In genomic region chr4:170037481-170037880, GRCh38 we compare ENCODE assay signal across 29 cellular contexts. TPM values are rescaled to one million over a fixed set of nuclear protein-coding genes. Genes with fewer than 3 reads are reported as not detected.
"Had no signal": no experiment of that assay in that cellular context is flagged by ENCODE, and none has a peak within 500 bp of the region (broad histone marks: within the 10 kb centered on the region; RNA-seq: fewer than 3 reads in every experiment).

No MANE protein-coding gene starts in this region.

- H3K27me3 ChIP-seq: neural progenitor cell, ovary, right lobe of liver, sigmoid colon, suprapubic skin, testis, tibial artery, transverse colon, upper lobe of right lung, uterus had no signal

- H3K27ac ChIP-seq: neural progenitor cell, ovary, parathyroid adenoma, psoas muscle, right lobe of liver, sigmoid colon, suprapubic skin, testis, tibial artery, transverse colon, upper lobe of right lung, uterus had no signal

- H3K36me3 ChIP-seq: neural progenitor cell, ovary, right lobe of liver, sigmoid colon, suprapubic skin, tibial artery, transverse colon, upper lobe of right lung, uterus had no signal

- H3K9me3 ChIP-seq: ovary, psoas muscle, right lobe of liver, sigmoid colon, suprapubic skin, testis, tibial artery, transverse colon, upper lobe of right lung, uterus had no signal

- H3K4me3 ChIP-seq: neural progenitor cell, ovary, psoas muscle, right lobe of liver, sigmoid colon, suprapubic skin, testis, tibial artery, transverse colon, upper lobe of right lung, uterus had no signal

- H3K4me1 ChIP-seq: neural progenitor cell, parathyroid adenoma, psoas muscle, sigmoid colon, suprapubic skin, testis, tibial artery, transverse colon, upper lobe of right lung, uterus had no signal

- DNase-seq: natural killer cell; occipital lobe; ovary; posterior cingulate gyrus; psoas muscle; right cardiac atrium; right lobe of liver; sigmoid colon; small intestine; stimulated activated CD4-positive, alpha-beta T cell treated with anti-CD3 and anti-CD28 coated beads, Interleukin-15, amount 100 ng/mL, for 24 hours; stimulated activated CD4-positive, alpha-beta T cell treated with anti-CD3 and anti-CD28 coated beads, Interleukin-2, amount 100 ng/mL, for 24 hours; stimulated activated CD4-positive, alpha-beta T cell treated with anti-CD3 and anti-CD28 coated beads, Interleukin-2, amount 100 ng/mL, for 48 hours; stimulated activated CD4-positive, alpha-beta T cell treated with anti-CD3 and anti-CD28 coated beads, Interleukin-4, amount 100 ng/mL, for 24 hours; stimulated activated naive CD4-positive, alpha-beta T cell; stimulated activated naive CD8-positive, alpha-beta T cell treated with anti-CD3 and anti-CD28 coated beads, Interleukin-15, amount 100 ng/mL, for 72 hours; stimulated activated naive CD8-positive, alpha-beta T cell treated with anti-CD3 and anti-CD28 coated beads, Interleukin-15, Interleukin-2, amounts not matched to agents 100 U/mL and 50 U/mL, for 24 hours; substantia nigra; testis; tibial artery; transverse colon; upper lobe of right lung; uterus had no signal

- H3K4me1 Mint-ChIP-seq: natural killer cell; nephron; stimulated activated memory B cell treated with anti-CD40 and anti-IgM and Interleukin-4, amounts not matched to agents 10 μg/mL and 1 μg/mL and 100 μg/mL, for 72 hours; stimulated activated naive CD8-positive, alpha-beta T cell treated with anti-CD3 and anti-CD28 coated beads, Interleukin-15, amount 100 ng/mL, for 72 hours had no signal

- H3K9me3 Mint-ChIP-seq: natural killer cell; nephron; neural progenitor cell; stimulated activated memory B cell treated with anti-CD40 and anti-IgM and Interleukin-4, amounts not matched to agents 10 μg/mL and 1 μg/mL and 100 μg/mL, for 72 hours; stimulated activated naive CD8-positive, alpha-beta T cell treated with anti-CD3 and anti-CD28 coated beads, Interleukin-15, amount 100 ng/mL, for 72 hours; type B pancreatic cell had no signal

- H3K27ac Mint-ChIP-seq: natural killer cell; nephron; neural progenitor cell; progenitor cell of endocrine pancreas; stimulated activated memory B cell treated with anti-CD40 and anti-IgM and Interleukin-4, amounts not matched to agents 10 μg/mL and 1 μg/mL and 100 μg/mL, for 72 hours; stimulated activated naive CD8-positive, alpha-beta T cell treated with anti-CD3 and anti-CD28 coated beads, Interleukin-15, amount 100 ng/mL, for 72 hours; type B pancreatic cell had no signal

- H3K4me3 Mint-ChIP-seq: natural killer cell; nephron; neural progenitor cell; stimulated activated memory B cell treated with anti-CD40 and anti-IgM and Interleukin-4, amounts not matched to agents 10 μg/mL and 1 μg/mL and 100 μg/mL, for 72 hours; stimulated activated naive CD8-positive, alpha-beta T cell treated with anti-CD3 and anti-CD28 coated beads, Interleukin-15, amount 100 ng/mL, for 72 hours; type B pancreatic cell had no signal

- ATAC-seq: natural killer cell; psoas muscle; right cardiac atrium; stimulated activated memory B cell treated with anti-CD40 and anti-IgM and Interleukin-4, amounts not matched to agents 10 μg/mL and 1 μg/mL and 100 μg/mL, for 72 hours; stimulated activated naive CD8-positive, alpha-beta T cell treated with anti-CD3 and anti-CD28 coated beads, Interleukin-15, amount 100 ng/mL, for 72 hours; stimulated activated naive CD8-positive, alpha-beta T cell treated with anti-CD3 and anti-CD28 coated beads, Interleukin-15, Interleukin-2, amounts not matched to agents 100 U/mL and 50 U/mL, for 24 hours; upper lobe of right lung had no signal

- H3K36me3 Mint-ChIP-seq: natural killer cell; neural progenitor cell; stimulated activated memory B cell treated with anti-CD40 and anti-IgM and Interleukin-4, amounts not matched to agents 10 μg/mL and 1 μg/mL and 100 μg/mL, for 72 hours; type B pancreatic cell had no signal

RNA-seq across cellular contexts. Expression of gene AADAT, which starts 52.3 kb away (rescaled TPM):
- total RNA-seq: natural killer cell had no signal
